ENCODE assay signal across 27 cellular contexts in the genomic region with DNA sequence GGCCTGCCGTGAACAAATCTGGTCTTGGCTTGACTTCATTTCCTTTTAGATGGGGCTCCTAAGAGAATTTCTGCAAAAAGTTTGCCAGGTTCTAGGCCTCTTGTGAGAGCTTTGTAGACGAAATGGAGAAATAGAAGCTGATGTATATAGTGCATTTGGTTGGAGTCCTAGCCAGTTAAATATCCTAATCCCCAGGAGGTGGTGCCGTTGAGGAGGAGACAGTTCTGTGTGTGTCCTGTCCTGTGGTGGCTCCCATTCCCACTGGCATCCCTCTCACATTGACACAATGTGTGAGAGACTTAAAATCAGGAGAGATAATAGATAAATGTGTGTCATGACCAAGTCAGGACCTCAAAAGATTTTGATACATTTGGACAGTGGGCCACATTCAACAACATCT. TPM values are rescaled to one million over a fixed set of nuclear protein-coding genes. Genes with fewer than 3 reads are reported as not detected.
"Had no signal": no experiment of that assay in that cellular context is flagged by ENCODE, and none has a peak within 500 bp of the region (broad histone marks: within the 10 kb centered on the region; RNA-seq: fewer than 3 reads in every experiment).

No MANE protein-coding gene starts in this region.

- H3K27ac Mint-ChIP-seq: activated B cell treated with CpG ODN at 0.5 μM for 24 hours; activated CD4-positive, alpha-beta memory T cell treated with anti-CD3 and anti-CD28 coated beads for 36 hours; activated naive CD4-positive, alpha-beta T cell treated with anti-CD3 and anti-CD28 coated beads, Interleukin-2, amount 50 U/mL, for 72 hours; activated T-helper 1 cell treated with anti-CD3 and anti-CD28 coated beads, Interleukin-12 subunit alpha, Interleukin-12 subunit beta, Interleukin-2, Interleukin-4 antibody, amounts not matched to agents 30 ng/mL and 10 ng/mL and 1 ng/mL, durations not matched to agents 14 hours and 24 hours and 36 hours; dendritic cell treated with granulocyte-macrophage colony-stimulating factor and Interleukin-4, amounts not matched to agents 40 ng/mL and 50 ng/mL, for 4 days; nephron; stimulated activated memory B cell treated with anti-CD40 and anti-IgM and Interleukin-4, amounts not matched to agents 10 μg/mL and 1 μg/mL and 100 μg/mL, for 72 hours had no signal

- FAIRE-seq: astrocyte, bronchial epithelial cell, endothelial cell of umbilical vein, keratinocyte had no signal

- H3K9me3 ChIP-seq: adrenal gland, esophagus squamous epithelium, spleen, testis, upper lobe of left lung had no signal

- ATAC-seq: activated naive CD4-positive, alpha-beta T cell treated with anti-CD3 and anti-CD28 coated beads, Interleukin-2, amount 50 U/mL, for 72 hours; left lobe of liver; stimulated activated memory B cell treated with anti-CD40 and anti-IgM and Interleukin-4, amounts not matched to agents 10 μg/mL and 1 μg/mL and 100 μg/mL, for 72 hours had no signal

- H3K4me3 Mint-ChIP-seq: activated B cell treated with CpG ODN at 0.5 μM for 24 hours; activated CD4-positive, alpha-beta memory T cell treated with anti-CD3 and anti-CD28 coated beads for 36 hours; activated T-helper 1 cell treated with anti-CD3 and anti-CD28 coated beads, Interleukin-12 subunit alpha, Interleukin-12 subunit beta, Interleukin-2, Interleukin-4 antibody, amounts not matched to agents 30 ng/mL and 10 ng/mL and 1 ng/mL, durations not matched to agents 14 hours and 24 hours and 36 hours; dendritic cell treated with granulocyte-macrophage colony-stimulating factor and Interleukin-4, amounts not matched to agents 40 ng/mL and 50 ng/mL, for 4 days; nephron; stimulated activated memory B cell treated with anti-CD40 and anti-IgM and Interleukin-4, amounts not matched to agents 10 μg/mL and 1 μg/mL and 100 μg/mL, for 72 hours had no signal

- H3K9me3 Mint-ChIP-seq: activated B cell treated with CpG ODN at 0.5 μM for 24 hours; activated CD4-positive, alpha-beta memory T cell treated with anti-CD3 and anti-CD28 coated beads for 36 hours; activated T-helper 1 cell treated with anti-CD3 and anti-CD28 coated beads, Interleukin-12 subunit alpha, Interleukin-12 subunit beta, Interleukin-2, Interleukin-4 antibody, amounts not matched to agents 30 ng/mL and 10 ng/mL and 1 ng/mL, durations not matched to agents 14 hours and 24 hours and 36 hours; dendritic cell treated with granulocyte-macrophage colony-stimulating factor and Interleukin-4, amounts not matched to agents 40 ng/mL and 50 ng/mL, for 4 days; stimulated activated memory B cell treated with anti-CD40 and anti-IgM and Interleukin-4, amounts not matched to agents 10 μg/mL and 1 μg/mL and 100 μg/mL, for 72 hours had no signal

- H3K27ac ChIP-seq: adrenal gland, esophagus squamous epithelium, spleen, testis, upper lobe of left lung had no signal

- H3K4me1 ChIP-seq: adrenal gland, esophagus squamous epithelium, spleen, testis, upper lobe of left lung had no signal

- DNase-seq: activated B cell treated with CpG ODN at 0.5 μM for 24 hours; activated CD4-positive, alpha-beta memory T cell treated with anti-CD3 and anti-CD28 coated beads for 36 hours; activated CD4-positive, alpha-beta T cell treated with anti-CD3 and anti-CD28 coated beads for 4 hours; activated gamma-delta T cell treated with Interleukin-2 at 50 U/mL for 16 hours; activated T-cell treated with anti-CD3 and anti-CD28 coated beads for 4 hours; adrenal gland; effector CD8-positive, alpha-beta T cell; esophagus squamous epithelium; hippocampal formation; midbrain; nucleus accumbens; spleen; stimulated activated CD4-positive, alpha-beta T cell treated with anti-CD3 and anti-CD28 coated beads, Interleukin-4, amount 100 ng/mL, for 4 hours; testis; upper lobe of left lung had no signal

- H3K27me3 ChIP-seq: adrenal gland, esophagus squamous epithelium, spleen, testis, upper lobe of left lung had no signal

- H3K4me3 ChIP-seq: adrenal gland, esophagus squamous epithelium, lung, spleen, testis, upper lobe of left lung had no signal

- H3K27me3 Mint-ChIP-seq: activated B cell treated with CpG ODN at 0.5 μM for 24 hours; activated CD4-positive, alpha-beta memory T cell treated with anti-CD3 and anti-CD28 coated beads for 36 hours; dendritic cell treated with granulocyte-macrophage colony-stimulating factor and Interleukin-4, amounts not matched to agents 40 ng/mL and 50 ng/mL, for 4 days; stimulated activated memory B cell treated with anti-CD40 and anti-IgM and Interleukin-4, amounts not matched to agents 10 μg/mL and 1 μg/mL and 100 μg/mL, for 72 hours had no signal

- H3K36me3 ChIP-seq: adrenal gland, esophagus squamous epithelium, spleen, upper lobe of left lung had no signal

- H3K36me3 Mint-ChIP-seq: activated CD4-positive, alpha-beta memory T cell treated with anti-CD3 and anti-CD28 coated beads for 36 hours; activated naive CD4-positive, alpha-beta T cell treated with anti-CD3 and anti-CD28 coated beads, Interleukin-2, amount 50 U/mL, for 72 hours had no signal

- H3K4me1 Mint-ChIP-seq: nephron had no signal

RNA-seq across cellular contexts. Expression of gene DNER, which starts 34.6 kb away (rescaled TPM):
- total RNA-seq: activated B cell treated with CpG ODN at 0.5 μM for 24 hours; activated CD4-positive, alpha-beta memory T cell treated with anti-CD3 and anti-CD28 coated beads for 36 hours; activated naive CD4-positive, alpha-beta T cell treated with anti-CD3 and anti-CD28 coated beads, Interleukin-2, amount 50 U/mL, for 72 hours; activated T-helper 1 cell treated with anti-CD3 and anti-CD28 coated beads, Interleukin-12 subunit alpha, Interleukin-12 subunit beta, Interleukin-2, Interleukin-4 antibody, amounts not matched to agents 30 ng/mL and 10 ng/mL and 1 ng/mL, durations not matched to agents 14 hours and 24 hours and 36 hours; chondrocyte; endothelial cell of umbilical vein had no signal
